In genomic region chr1:16307222-16307621, GRCh38 we compare ENCODE assay signal across 9 cellular contexts.
"Had no signal": no experiment of that assay in that cellular context is flagged by ENCODE, and none has a peak within 500 bp of the region (broad histone marks: within the 10 kb centered on the region; RNA-seq: fewer than 3 reads in every experiment).

No MANE protein-coding gene starts in this region.

- H3K4me3 ChIP-seq: GM23338 had no signal

- H3K4me3 Mint-ChIP-seq: GM23338, H9, HFFc6 had no signal

- H3K27ac Mint-ChIP-seq: GM23338, H9, HFFc6 had no signal

- H2AFZ ChIP-seq: GM23338 had no signal

- H3K27ac ChIP-seq: HL-60 had no signal

- ATAC-seq: GM23338 had no signal

- FAIRE-seq: H1, H54 had no signal

- DNase-seq: H9, HCEC 1CT, HFFc6, IMR-90, KBM-7 had no signal

- H3K4me1 Mint-ChIP-seq: GM23338, H9 had no signal

- H3K4me2 ChIP-seq: GM23338 had no signal
